In the genomic region with DNA sequence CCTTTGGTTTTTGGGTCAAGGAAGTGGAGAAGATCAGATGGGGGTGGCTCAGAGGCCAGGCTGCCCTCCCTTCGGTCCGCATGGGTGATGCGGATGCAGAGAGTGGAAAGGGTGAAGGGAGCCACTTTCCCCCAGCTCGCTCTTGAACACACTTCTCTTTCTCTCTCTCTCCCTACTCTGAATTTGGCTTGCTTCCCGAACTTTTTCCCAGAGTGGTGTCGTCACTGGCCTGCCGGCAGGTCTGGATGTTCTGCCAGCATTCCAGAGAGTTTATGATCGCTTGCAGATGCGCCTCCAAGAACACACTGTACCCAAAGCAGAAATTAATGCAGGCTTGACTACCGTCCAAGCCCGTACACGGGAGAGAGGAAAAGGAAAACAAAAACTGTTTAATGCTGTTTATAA, we compare ENCODE assay signal across 8 cellular contexts.
DNase-seq lines count a peak whose midpoint lies in the region; ATAC-seq and TF ChIP-seq lines count a peak whose summit lies in the region.

No MANE protein-coding gene starts in this region.

- peak; percentile 88 for DNase-seq in COR-L47 (lab: John Stamatoyannopoulos, UW)
- peak; percentile 93 for DNase-seq in NCI-H2196 (lab: John Stamatoyannopoulos, UW; ENCODE audit: unreplicated experiment)
- peak; percentile 89 to 90 for DNase-seq in cerebellar nuclear complex (lab: John Stamatoyannopoulos, UW)
- DNase-seq in left lobe of liver (ENCODE audit: low spot score): peak; percentile 96
- peak; percentile 94 to 97 for DNase-seq in suprapubic skin (ENCODE audit: low spot score in 2 of 2)
- DNase-seq in stimulated activated CD4-positive, alpha-beta T cell treated with anti-CD3 and anti-CD28 coated beads, Interleukin-4, amount 100 ng/mL, for 4 hours: no peak
- no peak for DNase-seq in erythroblast (lab: John Stamatoyannopoulos, UW)

- TF ChIP-seq EP300 in suprapubic skin (IDR thresholded peaks at IDR 0.05): peak; percentile 100

- TF ChIP-seq CTCF in suprapubic skin (IDR thresholded peaks at IDR 0.05): no peak

- peaks cover 10% of the 10 kb centered on the region for H3K36me3 ChIP-seq in suprapubic skin

- no peaks in the 10 kb centered on the region for H3K9me3 ChIP-seq in suprapubic skin

- peaks cover 96% of the 10 kb centered on the region for H3K4me1 ChIP-seq in suprapubic skin

- H3K27ac ChIP-seq in suprapubic skin: peak overlapping the region; percentile 100

- ATAC-seq in left lobe of liver: peak; percentile 57
- ATAC-seq in GM18873 (IDR thresholded peaks at IDR 0.05; ENCODE audit: low FRiP score, unreplicated experiment): no peak

- H3K4me3 ChIP-seq in suprapubic skin: peak overlapping the region; percentile 26

- H3K27me3 ChIP-seq in suprapubic skin: no peaks in the 10 kb centered on the region

- WGBS in suprapubic skin: 4% methylated on average over 12 of the region's 12 CpGs

- TF ChIP-seq POLR2A in suprapubic skin (IDR thresholded peaks at IDR 0.05) (peak in 1 of 2 donors; percentile 46), erythroblast (IDR thresholded peaks at IDR 0.05; ENCODE audit: low read length) (no peak)

Comparison
In these comparisons a context has a peak if more than half of its experiments do, and no peak if none do; other contexts are left out.
1. DNase-seq: peak in COR-L47 (single experiment), NCI-H2196 (single experiment), cerebellar nuclear complex (2 of 2), left lobe of liver (single experiment) and suprapubic skin (2 of 2); none in stimulated activated CD4-positive, alpha-beta T cell treated with anti-CD3 and anti-CD28 coated beads, Interleukin-4, amount 100 ng/mL, for 4 hours (0 of 2) and erythroblast (0 of 2).